ENCODE assay signal across 22 cellular contexts in genomic region chr6:108988765-108989164, GRCh38.
"Had no signal": no experiment of that assay in that cellular context is flagged by ENCODE, and none has a peak within 500 bp of the region (broad histone marks: within the 10 kb centered on the region; RNA-seq: fewer than 3 reads in every experiment).

No MANE protein-coding gene starts in this region.

- DNase-seq: activated B cell treated with CpG ODN at 0.5 μM for 24 hours; activated CD4-positive, alpha-beta T cell treated with anti-CD3 and anti-CD28 coated beads, Interleukin-2, amount 50 U/mL, for 1 hour; activated CD8-positive, alpha-beta T cell treated with anti-CD3 and anti-CD28 coated beads for 36 hours; activated gamma-delta T cell treated with Interleukin-2 at 50 U/mL for 16 hours; activated naive CD4-positive, alpha-beta T cell treated with anti-CD3 and anti-CD28 coated beads, Interleukin-2, amount 50 U/mL, for 16 hours; activated T-cell treated with anti-CD3 and anti-CD28 coated beads, Interleukin-2, amount 50 U/mL, for 4 hours; amniotic stem cell; brain microvascular endothelial cell; effector CD4-positive, alpha-beta T cell; esophagus squamous epithelium; foreskin melanocyte; hippocampal formation; naive thymus-derived CD4-positive, alpha-beta T cell; nucleus accumbens; pancreas; right lobe of liver; stimulated activated CD4-positive, alpha-beta T cell treated with anti-CD3 and anti-CD28 coated beads, Interleukin-4, amount 100 ng/mL, for 1 hour; stimulated activated naive CD8-positive, alpha-beta T cell treated with anti-CD3 and anti-CD28 coated beads, Interleukin-15, Interleukin-2, amounts not matched to agents 100 U/mL and 50 U/mL, for 24 hours; T-helper 1 cell had no signal

- H3K4me3 ChIP-seq: esophagus squamous epithelium, pancreas, right lobe of liver, thoracic aorta had no signal

- ATAC-seq: activated CD8-positive, alpha-beta T cell treated with anti-CD3 and anti-CD28 coated beads for 36 hours; activated T-cell treated with anti-CD3 and anti-CD28 coated beads, Interleukin-2, amount 50 U/mL, for 4 hours; activated T-helper 17 cell treated with anti-CD3 and anti-CD28 coated beads, Interleukin-2, amount 50 U/mL, for 72 hours; left lobe of liver; naive thymus-derived CD4-positive, alpha-beta T cell; right lobe of liver; stimulated activated naive CD8-positive, alpha-beta T cell treated with anti-CD3 and anti-CD28 coated beads, Interleukin-15, Interleukin-2, amounts not matched to agents 100 U/mL and 50 U/mL, for 24 hours had no signal

- H3K4me1 ChIP-seq: esophagus squamous epithelium had no signal

- H3K9me3 ChIP-seq: esophagus squamous epithelium, pancreas, right lobe of liver, thoracic aorta had no signal

- H3K27me3 ChIP-seq: brain microvascular endothelial cell, esophagus squamous epithelium, pancreas, right lobe of liver had no signal

- H3K27ac ChIP-seq: brain microvascular endothelial cell, esophagus squamous epithelium, thoracic aorta had no signal
